In genomic region chr16:53881371-53881770, GRCh38 we compare ENCODE assay signal across 14 cellular contexts.
A peak's percentile ranks its signal among the peaks of the same experiment; 100 is the strongest.
DNase-seq lines count a peak whose midpoint lies in the region; ATAC-seq and TF ChIP-seq lines count a peak whose summit lies in the region.
"Had no signal": no experiment of that assay in that cellular context is flagged by ENCODE, and none has a peak within 500 bp of the region (broad histone marks: within the 10 kb centered on the region; RNA-seq: fewer than 3 reads in every experiment).

No MANE protein-coding gene starts in this region.

- ATAC-seq in IMR-90 (ENCODE audit: low read depth): peak; percentile 66
- no peak for ATAC-seq in stimulated activated naive CD8-positive, alpha-beta T cell treated with anti-CD3 and anti-CD28 coated beads, Interleukin-15, Interleukin-2, amounts not matched to agents 100 U/mL and 50 U/mL, for 24 hours
- ATAC-seq: mucosa of descending colon had no signal

- H3K4me2 ChIP-seq in IMR-90 (ENCODE audit: low read depth, low read length): no peak overlapping the region
- no peak overlapping the region for H3K4me2 ChIP-seq in mammary epithelial cell (ENCODE audit: insufficient read depth, low read depth, low read length)

- H4K8ac ChIP-seq in IMR-90 (ENCODE audit: low read depth in 2 of 2, low read length in 2 of 2): peak overlapping the region in 1 of 2 experiments; percentile 0; a peak in 1 of 4 replicates

- no peak overlapping the region for H2BK5ac ChIP-seq in IMR-90 (ENCODE audit: low read depth, low read length, poor library complexity, severe bottlenecking)

- TF ChIP-seq CTCF in AG09309 (IDR thresholded peaks at IDR 0.05; ENCODE audit: control insufficient read depth, insufficient read depth, low read depth, low read length, missing control alignments): no peak
- TF ChIP-seq CTCF in IMR-90 (conservative IDR thresholded peaks at IDR 0.05; ENCODE audit: low read depth, low read length): no peak
- no peak for TF ChIP-seq CTCF in mammary epithelial cell (conservative IDR thresholded peaks at IDR 0.05 in 1 of 2, IDR thresholded peaks at IDR 0.05 in 1 of 2; ENCODE audit: extremely low read depth in 1 of 2, insufficient read depth in 1 of 2, low read depth in 1 of 2, low read length in 2 of 2)

- no peak for TF ChIP-seq POLR2A in IMR-90 (IDR thresholded peaks at IDR 0.05; ENCODE audit: low read depth, low read length)

- H3K56ac ChIP-seq in IMR-90 (ENCODE audit: extremely low read depth, insufficient read depth, low read length): no peak overlapping the region

- POLR2A ChIA-PET in IMR-90 (lab: Charles Lee; ENCODE audit: unreplicated experiment): no interaction called here

- 0 out of 2 replicates have a peak, but pooled peaks cover 4% of the 10 kb centered on the region for H3K9me1 ChIP-seq in IMR-90 (ENCODE audit: insufficient read depth, low read length)

- H3K4me1 ChIP-seq in IMR-90 (ENCODE audit: control insufficient read depth, insufficient read depth, low read length) (no peaks in the 10 kb centered on the region; the same call in 1 of the 2 replicates), mammary epithelial cell (ENCODE audit: insufficient read depth, low read length) (no peaks in the 10 kb centered on the region)
- H3K4me1 ChIP-seq: esophagus squamous epithelium had no signal

- H3K9ac ChIP-seq in IMR-90 (ENCODE audit: low read depth, low read length) (no peak overlapping the region), mammary epithelial cell (ENCODE audit: insufficient read depth, low read length) (no peak overlapping the region)

- 0 out of 2 replicates have a peak overlapping the region, but pooled peaks have one; percentile 12 for H3K14ac ChIP-seq in IMR-90 (replicated peaks; ENCODE audit: low read depth, low read length)

- BruUV-seq in IMR-90 (replicated peaks; lab: Mats Ljungman, UMichigan): no TSS peak
- BruUV-seq in mammary epithelial cell (replicated peaks; lab: Mats Ljungman, UMichigan): no TSS peak

- TF ChIP-seq RAD21 in IMR-90 (IDR thresholded peaks at IDR 0.05; ENCODE audit: low read length): no peak

- no peaks in the 10 kb centered on the region for H3K27me3 ChIP-seq in IMR-90 (ENCODE audit: control insufficient read depth, insufficient read depth, low read length)
- no peaks in the 10 kb centered on the region for H3K27me3 ChIP-seq in mammary epithelial cell (ENCODE audit: insufficient read depth, low read length)
- H3K27me3 ChIP-seq: esophagus squamous epithelium had no signal

- no peaks in the 10 kb centered on the region for H4K20me1 ChIP-seq in IMR-90 (ENCODE audit: insufficient read depth, low read length)
- no peaks in the 10 kb centered on the region for H4K20me1 ChIP-seq in mammary epithelial cell (ENCODE audit: insufficient read depth, low read length)

- H2BK20ac ChIP-seq in IMR-90 (ENCODE audit: low read depth, low read length): no peak overlapping the region

- H2BK120ac ChIP-seq in IMR-90 (ENCODE audit: low read depth, low read length): peak overlapping the region; percentile 12

- H3K79me1 ChIP-seq in IMR-90 (ENCODE audit: low read depth in 1 of 2, low read length in 2 of 2): no peaks in the 10 kb centered on the region; a peak in 1 of 4 replicates

- H3K79me2 ChIP-seq in mammary epithelial cell (ENCODE audit: insufficient read depth, low read length): no peaks in the 10 kb centered on the region

- H3K9me3 ChIP-seq in IMR-90 (ENCODE audit: control insufficient read depth, insufficient read depth, low read length) (no peaks in the 10 kb centered on the region), mammary epithelial cell (replicated peaks; ENCODE audit: insufficient read depth, low read length) (no peaks in the 10 kb centered on the region)
- H3K9me3 ChIP-seq: esophagus squamous epithelium, mucosa of descending colon had no signal

- dilution Hi-C loops in IMR-90 (cut with HindIII; ENCODE audit: low sequenced_read_pairs, unreplicated experiment): no loop called here
- dilution Hi-C loops in mammary epithelial cell (cut with HindIII; ENCODE audit: low sequenced_read_pairs): no loop called here

- H2AK5ac ChIP-seq in IMR-90 (ENCODE audit: low read depth, low read length): no peak overlapping the region

- intact Hi-C loops in IMR-90 (cut with micrococcal nuclease): no loop called here
- intact Hi-C loops in mammary epithelial cell (cut with micrococcal nuclease): loop anchor here (1.0 to 5.0 kb wide), 4 partner anchors 16 to 74 kb away; no protein-coding TSS in a partner anchor

- H4K91ac ChIP-seq in IMR-90 (ENCODE audit: insufficient read depth, low read depth, low read length): no peak overlapping the region; the same call in 1 of the 2 replicates

- no CpG with 5 or more reads among the region's 2 CpGs for WGBS in IMR-90 (ENCODE audit: extremely low coverage in 2 of 2, insufficient read length in 1 of 2), 2 experiments
- 50% methylated on average over 2 of the region's 2 CpGs for WGBS in mammary epithelial cell (ENCODE audit: low coverage, missing lambda C conversion rate)

- H3K36me3 ChIP-seq in IMR-90 (ENCODE audit: control insufficient read depth, insufficient read depth, low read length) (peaks cover 6% of the 10 kb centered on the region), mammary epithelial cell (ENCODE audit: insufficient read depth, low read length) (peaks cover 3% of the 10 kb centered on the region)

- no peak overlapping the region for H3K18ac ChIP-seq in IMR-90 (ENCODE audit: low read depth, low read length)

- no peak overlapping the region for H3K23ac ChIP-seq in IMR-90 (ENCODE audit: low read depth, low read length)

- H3K27ac ChIP-seq in IMR-90 (ENCODE audit: insufficient read depth, low read length) (peak overlapping the region; percentile 3; the same call in 1 of the 2 replicates), mammary epithelial cell (ENCODE audit: insufficient read depth, low read depth, low read length) (peak overlapping the region; percentile 91)
- H3K27ac ChIP-seq: esophagus squamous epithelium had no signal

- H2AK9ac ChIP-seq in IMR-90 (replicated peaks; ENCODE audit: low read depth, low read length, poor library complexity): no peak overlapping the region

- H2BK15ac ChIP-seq in IMR-90 (ENCODE audit: low read depth, low read length): no peak overlapping the region

- H4K5ac ChIP-seq in IMR-90 (ENCODE audit: low read depth, low read length): no peak overlapping the region

- in situ Hi-C loops in IMR-90 (cut with MboI; ENCODE audit: low sequenced_read_pairs): loop anchor here (25.0 kb wide), 1 partner anchor 1056 kb away; the partner anchor contains the start of gene IRX5
- in situ Hi-C loops in mammary epithelial cell (cut with MboI; ENCODE audit: low sequenced_read_pairs in 2 of 2): loop anchor here (10.0 to 25.0 kb wide), 2 partner anchors 97 to 1056 kb away; partner anchors contain the start of gene IRX5 (in 1 of the 2)

- H3K4me3 ChIP-seq in AG09309 (ENCODE audit: control insufficient read depth, low read depth, low read length): no peak overlapping the region
- H3K4me3 ChIP-seq in IMR-90 (ENCODE audit: insufficient read depth, low read depth, low read length): no peak overlapping the region
- H3K4me3 ChIP-seq in mammary epithelial cell (replicated peaks in 1 of 3; ENCODE audit: insufficient read depth in 1 of 3, low read depth in 2 of 3, low read length in 3 of 3): no peak overlapping the region
- H3K4me3 ChIP-seq: esophagus squamous epithelium, mucosa of descending colon had no signal

- CTCF ChIA-PET in IMR-90 (lab: Yijun Ruan, JAX) (interaction anchor here (0.7 to 1.0 kb wide), 3 partner anchors 10 to 388 kb away, joined by 3 to 5 read pairs (median 4); no protein-coding TSS in a partner anchor), mammary epithelial cell (lab: Charles Lee; ENCODE audit: low non-redundant PET) (no interaction called here)

- DNase-seq in AG09309 (ENCODE audit: low read depth) (peak; percentile 71), IMR-90 (peak; percentile 82), mammary epithelial cell (peak; percentile 93), kidney tubule cell (ENCODE audit: low spot score) (peak; percentile 81), NCI-H1417 treated with DMSO at 0.1 percent for 48 hours (lab: John Stamatoyannopoulos, UW) (no peak), NCI-H2081 (lab: John Stamatoyannopoulos, UW) (no peak)
- DNase-seq in stimulated activated CD4-positive, alpha-beta T cell treated with anti-CD3 and anti-CD28 coated beads, Interleukin-12 subunit alpha, Interleukin-12 subunit beta, amount 100 ng/mL, for 4 hours: no peak
- no peak for DNase-seq in stimulated activated naive CD8-positive, alpha-beta T cell treated with anti-CD3 and anti-CD28 coated beads, Interleukin-15, Interleukin-2, amounts not matched to agents 100 U/mL and 50 U/mL, for 24 hours
- DNase-seq: activated CD8-positive, alpha-beta memory T cell treated with anti-CD3 and anti-CD28 coated beads for 24 hours; activated naive CD4-positive, alpha-beta T cell treated with Interleukin-2 at 50 U/mL for 16 hours; esophagus squamous epithelium; mucosa of descending colon; NCI-H1105; NCI-H524 treated with DMSO at 0.1 percent for 48 hours had no signal

- no peak overlapping the region; the same call in 1 of the 2 replicates for H3K4ac ChIP-seq in IMR-90 (ENCODE audit: low read depth, low read length)

- H2AFZ ChIP-seq in IMR-90 (replicated peaks; ENCODE audit: low read length, poor library complexity) (no peak overlapping the region), mammary epithelial cell (ENCODE audit: low read depth, low read length) (no peak overlapping the region)

TF ChIP-seq in IMR-90, 13 proteins besides CTCF, POLR2A, EP300 and RAD21:
- TF ChIP-seq BHLHE40 (IDR thresholded peaks at IDR 0.05; ENCODE audit: low read depth, low read length) (peak; percentile 11; the same call in 1 of the 2 replicates), NFE2L2 (IDR thresholded peaks at IDR 0.05; ENCODE audit: low read depth, low read length) (no peak), CEBPB (IDR thresholded peaks at IDR 0.05; ENCODE audit: low read depth, low read length) (peak; percentile 95), USF2 (IDR thresholded peaks at IDR 0.05; ENCODE audit: low read depth, low read length) (no peak), FOS (IDR thresholded peaks at IDR 0.05; ENCODE audit: low read depth, low read length) (peak; percentile 56)

Comparison
In these comparisons a context has a peak if more than half of its experiments do, and no peak if none do; other contexts are left out.
1. DNase-seq: peak in AG09309 (single experiment), IMR-90 (single experiment), mammary epithelial cell (single experiment) and kidney tubule cell (single experiment); none in NCI-H1417 treated with DMSO at 0.1 percent for 48 hours (single experiment), NCI-H2081 (0 of 2), stimulated activated CD4-positive, alpha-beta T cell treated with anti-CD3 and anti-CD28 coated beads, Interleukin-12 subunit alpha, Interleukin-12 subunit beta, amount 100 ng/mL, for 4 hours (single experiment) and stimulated activated naive CD8-positive, alpha-beta T cell treated with anti-CD3 and anti-CD28 coated beads, Interleukin-15, Interleukin-2, amounts not matched to agents 100 U/mL and 50 U/mL, for 24 hours (single experiment).